8 cellular contexts compared by ENCODE assay signal in genomic region chr3:12479919-12480425, GRCh38. TPM values are rescaled to one million over a fixed set of nuclear protein-coding genes. Genes with fewer than 3 reads are reported as not detected.
DNase-seq lines count a peak whose midpoint lies in the region; ATAC-seq and TF ChIP-seq lines count a peak whose summit lies in the region.

No MANE protein-coding gene starts in this region.

- H3K9me3 ChIP-seq in CD4-positive, CD25-positive, alpha-beta regulatory T cell (ENCODE audit: control insufficient read depth in 2 of 2, low read length in 2 of 2), result no peaks in the 10 kb centered on the region
- H3K9me3 ChIP-seq in cardiac muscle cell (ENCODE audit: low read depth), result no peaks in the 10 kb centered on the region

- peaks cover 24% of the 10 kb centered on the region for H3K4me1 ChIP-seq in CD4-positive, CD25-positive, alpha-beta regulatory T cell (ENCODE audit: control insufficient read depth, insufficient read depth, low read length, poor library complexity, severe bottlenecking)
- H3K4me1 ChIP-seq in cardiac muscle cell (ENCODE audit: low read depth), result peaks cover 10% of the 10 kb centered on the region

- TF ChIP-seq CTCF in cardiac muscle cell (IDR thresholded peaks at IDR 0.05; ENCODE audit: low read depth, low read length), result peak; percentile 60

- H3K27me3 ChIP-seq in CD4-positive, CD25-positive, alpha-beta regulatory T cell (ENCODE audit: control insufficient read depth, insufficient read depth, low read length), result no peaks in the 10 kb centered on the region
- H3K27me3 ChIP-seq in cardiac muscle cell, result no peaks in the 10 kb centered on the region

- no peaks in the 10 kb centered on the region for H3K27me3 Mint-ChIP-seq in CD4-positive, CD25-positive, alpha-beta regulatory T cell
- peaks cover 7% of the 10 kb centered on the region for H3K27me3 Mint-ChIP-seq in activated naive CD4-positive, alpha-beta T cell treated with anti-CD3 and anti-CD28 coated beads, Interleukin-2, amount 10 ng/mL, durations not matched to agents 7 days and 5 days

- peak in 1 of 2 donors; percentile 12 for ATAC-seq in CD4-positive, CD25-positive, alpha-beta regulatory T cell (ENCODE audit: low read depth in 2 of 2)
- ATAC-seq in GM19351 (IDR thresholded peaks at IDR 0.05; ENCODE audit: unreplicated experiment) (peak; percentile 38), HG02870 (IDR thresholded peaks at IDR 0.05; ENCODE audit: unreplicated experiment) (no peak)

- DNase-seq in CD4-positive, CD25-positive, alpha-beta regulatory T cell, result peak in 2 of 3 donors; percentile 57 to 68
- DNase-seq in NCI-H526 treated with DMSO at 0.1 percent for 48 hours (lab: John Stamatoyannopoulos, UW) (peak; percentile 47), cardiac muscle cell (ENCODE audit: low read depth in 1 of 2, low spot score in 1 of 2) (peak; percentile 64 to 72), pons (ENCODE audit: low spot score) (peak; percentile 48), NCI-H128 (lab: John Stamatoyannopoulos, UW; ENCODE audit: unreplicated experiment) (no peak)
- DNase-seq in activated naive CD4-positive, alpha-beta T cell treated with anti-CD3 and anti-CD28 coated beads, Interleukin-2, amount 10 ng/mL, durations not matched to agents 7 days and 5 days, result peak; percentile 34

- no peak overlapping the region for H3K27ac ChIP-seq in CD4-positive, CD25-positive, alpha-beta regulatory T cell (ENCODE audit: insufficient read depth, low read length, poor library complexity, severe bottlenecking)
- H3K27ac ChIP-seq in cardiac muscle cell, result no peak overlapping the region

- H3K36me3 Mint-ChIP-seq in CD4-positive, CD25-positive, alpha-beta regulatory T cell, result no peaks in the 10 kb centered on the region
- no peaks in the 10 kb centered on the region for H3K36me3 Mint-ChIP-seq in activated naive CD4-positive, alpha-beta T cell treated with anti-CD3 and anti-CD28 coated beads, Interleukin-2, amount 10 ng/mL, durations not matched to agents 7 days and 5 days

- CTCF ChIA-PET in activated naive CD4-positive, alpha-beta T cell treated with anti-CD3 and anti-CD28 coated beads, Interleukin-2, amount 10 ng/mL, durations not matched to agents 7 days and 5 days (lab: Charles Lee), result interaction anchor here (0.6 to 5.8 kb wide), 27 partner anchors 9 to 695 kb away, joined by 3 to 145 read pairs (median 4); no protein-coding TSS in a partner anchor

- no peaks in the 10 kb centered on the region for H3K36me3 ChIP-seq in CD4-positive, CD25-positive, alpha-beta regulatory T cell (ENCODE audit: control insufficient read depth, insufficient read depth, low read length)
- no peaks in the 10 kb centered on the region for H3K36me3 ChIP-seq in cardiac muscle cell

- H3K4me1 Mint-ChIP-seq in CD4-positive, CD25-positive, alpha-beta regulatory T cell, result peaks cover 4 to 30% (median 22%) of the 10 kb centered on the region in 4 donors
- H3K4me1 Mint-ChIP-seq in activated naive CD4-positive, alpha-beta T cell treated with anti-CD3 and anti-CD28 coated beads, Interleukin-2, amount 10 ng/mL, durations not matched to agents 7 days and 5 days, result peaks cover 19% of the 10 kb centered on the region

- peaks cover 0 to 1% (median 0%) of the 10 kb centered on the region in 7 donors for H3K9me3 Mint-ChIP-seq in CD4-positive, CD25-positive, alpha-beta regulatory T cell
- no peaks in the 10 kb centered on the region for H3K9me3 Mint-ChIP-seq in activated naive CD4-positive, alpha-beta T cell treated with anti-CD3 and anti-CD28 coated beads, Interleukin-2, amount 10 ng/mL, durations not matched to agents 7 days and 5 days

- peak overlapping the region in 2 of 4 donors; percentile 55 to 73 for H3K4me3 Mint-ChIP-seq in CD4-positive, CD25-positive, alpha-beta regulatory T cell
- H3K4me3 Mint-ChIP-seq in activated naive CD4-positive, alpha-beta T cell treated with anti-CD3 and anti-CD28 coated beads, Interleukin-2, amount 10 ng/mL, durations not matched to agents 7 days and 5 days, result no peak overlapping the region

- H3K27ac Mint-ChIP-seq in CD4-positive, CD25-positive, alpha-beta regulatory T cell, result peak overlapping the region in 1 of 3 donors; percentile 69
- H3K27ac Mint-ChIP-seq in activated naive CD4-positive, alpha-beta T cell treated with anti-CD3 and anti-CD28 coated beads, Interleukin-2, amount 10 ng/mL, durations not matched to agents 7 days and 5 days, result no peak overlapping the region

- no peak overlapping the region for H3K4me3 ChIP-seq in CD4-positive, CD25-positive, alpha-beta regulatory T cell (ENCODE audit: low read depth, low read length)
- no peak overlapping the region for H3K4me3 ChIP-seq in cardiac muscle cell

RNA-seq across cellular contexts. Expression of gene TSEN2, which starts 4.3 kb away (rescaled TPM):
- 7.8 TPM for total RNA-seq in CD4-positive, CD25-positive, alpha-beta regulatory T cell
- polyA plus RNA-seq in CD4-positive, CD25-positive, alpha-beta regulatory T cell, result 10 to 100 TPM in 2 of 4 donors, 1 to 10 TPM in 2; 8.2 to 14.9 (median 12.1) TPM
- total RNA-seq in cardiac muscle cell, result 17.1 and 24.4 TPM in 2 replicates
- polyA plus RNA-seq in cardiac muscle cell, result 25.7 and 36.3 TPM in 2 replicates
